ENCODE assay signal across 20 cellular contexts in genomic region chr20:23212482-23212881, GRCh38.
A peak's percentile ranks its signal among the peaks of the same experiment; 100 is the strongest.
DNase-seq lines count a peak whose midpoint lies in the region; ATAC-seq, FAIRE-seq and TF ChIP-seq lines count a peak whose summit lies in the region.
"Had no signal": no experiment of that assay in that cellular context is flagged by ENCODE, and none has a peak within 500 bp of the region (broad histone marks: within the 10 kb centered on the region; RNA-seq: fewer than 3 reads in every experiment).

No MANE protein-coding gene starts in this region.

- no peak overlapping the region for H3K23ac ChIP-seq in mesenchymal stem cell (ENCODE audit: low read length in 2 of 2)

- H3K4ac ChIP-seq in mesenchymal stem cell (ENCODE audit: low read depth in 1 of 2, low read length in 2 of 2): no peak overlapping the region

- no peaks in the 10 kb centered on the region for H3K79me1 ChIP-seq in mesenchymal stem cell (replicated peaks; ENCODE audit: low read length, poor library complexity, severe bottlenecking)

- 49% methylated on average over 4 of the region's 4 CpGs for WGBS in mesenchymal stem cell

- peak overlapping the region in 1 of 2 experiments; percentile 65 for H3K14ac ChIP-seq in mesenchymal stem cell (ENCODE audit: low read length in 2 of 2)

- H4K8ac ChIP-seq in mesenchymal stem cell (ENCODE audit: low read length): no peak overlapping the region

- no peak overlapping the region for H4K91ac ChIP-seq in mesenchymal stem cell (ENCODE audit: low read length)

- H3K4me2 ChIP-seq in mesenchymal stem cell (ENCODE audit: low read length, poor library complexity, severe bottlenecking): no peak overlapping the region
- H3K4me2 ChIP-seq: SK-N-SH had no signal

- H2BK120ac ChIP-seq in mesenchymal stem cell (ENCODE audit: low read depth, low read length): no peak overlapping the region

- FAIRE-seq in kidney (lab: Jason Lieb, UNC): no peak
- FAIRE-seq: HepG2 had no signal

- H2AFZ ChIP-seq in mesenchymal stem cell (ENCODE audit: low read depth, low read length): no peak overlapping the region
- H2AFZ ChIP-seq: GM23248 had no signal

- H3K4me3 ChIP-seq in mesenchymal stem cell (ENCODE audit: insufficient read depth in 1 of 2, low read depth in 1 of 2, low read length in 2 of 2): no peak overlapping the region
- H3K4me3 ChIP-seq in kidney (ENCODE audit: low read length in 2 of 2): no peak overlapping the region
- H3K4me3 ChIP-seq: GM23248, HAP-1 had no signal

- no peak overlapping the region for H2BK12ac ChIP-seq in mesenchymal stem cell (ENCODE audit: low read length in 2 of 2)

- H2AK5ac ChIP-seq in mesenchymal stem cell (ENCODE audit: low read length, severe bottlenecking): no peak overlapping the region

- H3K27me3 ChIP-seq in mesenchymal stem cell (ENCODE audit: control insufficient read depth in 1 of 2, insufficient read depth in 1 of 2, low read length in 2 of 2): no peaks in the 10 kb centered on the region

- H2BK15ac ChIP-seq in mesenchymal stem cell (ENCODE audit: low read depth, poor library complexity, severe bottlenecking): no peak overlapping the region

- no peaks in the 10 kb centered on the region for H3K9me3 ChIP-seq in mesenchymal stem cell (ENCODE audit: control insufficient read depth, low read length)
- H3K9me3 ChIP-seq in kidney (ENCODE audit: control insufficient read depth in 1 of 2, low read length in 2 of 2): no peaks in the 10 kb centered on the region
- H3K9me3 ChIP-seq: HAP-1, SK-N-SH had no signal

- no peak for ATAC-seq in HG03354 (IDR thresholded peaks at IDR 0.05; ENCODE audit: poor library complexity, severe bottlenecking, unreplicated experiment)
- ATAC-seq: HepG2 had no signal

- no peak overlapping the region for H3K9ac ChIP-seq in mesenchymal stem cell (ENCODE audit: low read length)
- H3K9ac ChIP-seq in kidney (ENCODE audit: low read length in 2 of 2): no peak overlapping the region
- H3K9ac ChIP-seq: GM23248, SK-N-SH had no signal

- intact Hi-C loops in kidney (cut with DNase I): no loop called here

- peak overlapping the region; percentile 48 to 49 for H3K18ac ChIP-seq in mesenchymal stem cell (ENCODE audit: low read depth in 1 of 2, low read length in 2 of 2)

- no peak overlapping the region for H2BK5ac ChIP-seq in mesenchymal stem cell (ENCODE audit: low read depth, low read length, poor library complexity, severe bottlenecking)

- H3K4me1 ChIP-seq in mesenchymal stem cell (ENCODE audit: control insufficient read depth, insufficient read depth, low read depth, low read length) (peaks cover 2% of the 10 kb centered on the region), kidney (ENCODE audit: control insufficient read depth in 1 of 2, insufficient read depth in 1 of 2, low read depth in 1 of 2, low read length in 2 of 2) (no peaks in the 10 kb centered on the region)
- H3K4me1 ChIP-seq: HAP-1 had no signal

- H3K36me3 ChIP-seq in mesenchymal stem cell (ENCODE audit: control insufficient read depth in 1 of 2, insufficient read depth in 2 of 2, low read depth in 1 of 2, low read length in 2 of 2): no peaks in the 10 kb centered on the region
- H3K36me3 ChIP-seq in kidney (ENCODE audit: control insufficient read depth in 1 of 2, insufficient read depth in 2 of 2, low read length in 2 of 2): no peaks in the 10 kb centered on the region
- H3K36me3 ChIP-seq: HAP-1 had no signal

- DNase-seq in NCI-H2081 (lab: John Stamatoyannopoulos, UW) (peak; percentile 29 to 62), NCI-H2081 treated with DMSO at 0.1 percent for 48 hours (lab: John Stamatoyannopoulos, UW) (no peak), M059J (ENCODE audit: low read depth) (peak; percentile 41), NCI-H748 treated with DMSO at 0.1 percent for 48 hours (lab: John Stamatoyannopoulos, UW) (peak; percentile 50), mesenchymal stem cell (no peak), kidney (no peak)
- DNase-seq in activated naive CD4-positive, alpha-beta T cell (lab: John Stamatoyannopoulos, UW): no peak
- DNase-seq: GDM1; GM23248; KBM-7; NCI-H2029; NCI-H524 treated with DMSO at 0.1 percent for 48 hours; NK-92 treated with Interleukin-12 subunit alpha and Interleukin-12 subunit beta, amount 100 ng/mL, for 24 hours; SHP77 treated with DMSO at 0.1 percent for 48 hours; SK-N-SH had no signal

- H3K27ac ChIP-seq in mesenchymal stem cell (ENCODE audit: low read length, poor library complexity, severe bottlenecking): no peak overlapping the region
- no peak overlapping the region for H3K27ac ChIP-seq in kidney (ENCODE audit: low read depth in 2 of 2, low read length in 2 of 2)
- H3K27ac ChIP-seq: 22Rv1, C4-2B, GM23248 had no signal

- no peak for TF ChIP-seq CTCF in kidney (IDR thresholded peaks at IDR 0.05; ENCODE audit: borderline replicate concordance, extremely low read depth, insufficient read depth)

Comparison
In these comparisons a context has a peak if more than half of its experiments do, and no peak if none do; other contexts are left out.
1. DNase-seq: peak in NCI-H2081 (2 of 2), M059J (single experiment) and NCI-H748 treated with DMSO at 0.1 percent for 48 hours (single experiment); none in NCI-H2081 treated with DMSO at 0.1 percent for 48 hours (single experiment), mesenchymal stem cell (single experiment), kidney (single experiment) and activated naive CD4-positive, alpha-beta T cell (0 of 4).